ENCODE assay signal across 23 cellular contexts in the genomic region with DNA sequence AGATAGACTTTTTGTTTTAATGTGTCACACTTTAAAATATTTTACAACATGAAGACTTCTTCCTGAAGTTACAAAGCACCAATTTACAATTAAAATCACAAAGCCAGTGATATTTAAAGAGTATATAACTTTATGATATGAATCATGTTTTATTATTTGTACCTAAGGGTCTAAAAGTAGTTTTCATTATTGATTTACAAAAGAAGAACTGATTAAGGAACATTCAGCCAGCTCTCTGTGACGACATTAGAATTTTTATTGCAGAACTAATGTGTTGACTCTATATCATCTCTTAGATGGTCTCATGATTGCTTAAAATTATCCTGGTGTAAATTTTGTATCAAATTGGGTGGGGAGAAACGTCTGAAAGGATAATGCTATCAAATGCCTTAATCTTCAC.
DNase-seq lines count a peak whose midpoint lies in the region; ATAC-seq, FAIRE-seq and TF ChIP-seq lines count a peak whose summit lies in the region.
"Had no signal": no experiment of that assay in that cellular context is flagged by ENCODE, and none has a peak within 500 bp of the region (broad histone marks: within the 10 kb centered on the region; RNA-seq: fewer than 3 reads in every experiment).

No MANE protein-coding gene starts in this region.

- H3K4me1 ChIP-seq in OCI-LY3 (ENCODE audit: low read length): peaks cover 47% of the 10 kb centered on the region
- H3K4me1 ChIP-seq in osteoblast (ENCODE audit: insufficient read depth, low read length): peaks cover 2% of the 10 kb centered on the region
- no peaks in the 10 kb centered on the region for H3K4me1 ChIP-seq in CD8-positive, alpha-beta memory T cell (ENCODE audit: insufficient read depth, low read length)
- H3K4me1 ChIP-seq: BLaER1 had no signal

- H3K27me3 ChIP-seq in OCI-LY3 (ENCODE audit: low read depth, low read length) (no peaks in the 10 kb centered on the region), osteoblast (ENCODE audit: insufficient read depth, low read length) (no peaks in the 10 kb centered on the region), brain microvascular endothelial cell (replicated peaks) (no peaks in the 10 kb centered on the region)
- H3K27me3 ChIP-seq in CD8-positive, alpha-beta memory T cell (ENCODE audit: insufficient read depth, low read length, poor library complexity, severe bottlenecking): no peaks in the 10 kb centered on the region
- H3K27me3 ChIP-seq: BLaER1 had no signal

- CTCF ChIA-PET in CD8-positive, alpha-beta memory T cell (lab: Charles Lee): no interaction called here

- no peaks in the 10 kb centered on the region for H3K27me3 Mint-ChIP-seq in CD8-positive, alpha-beta memory T cell
- H3K27me3 Mint-ChIP-seq: B cell; CD4-positive, CD25-positive, alpha-beta regulatory T cell had no signal

- FAIRE-seq in G401.6 (lab: Jason Lieb, UNC): peak; percentile 15
- FAIRE-seq: A204.1, D721Med, GM18507 had no signal

- intact Hi-C loops in left colon (cut with DNase I, micrococcal nuclease): no loop called here

- no peaks in the 10 kb centered on the region for H3K9me3 ChIP-seq in OCI-LY3 (ENCODE audit: insufficient read depth, low read length)
- H3K9me3 ChIP-seq in osteoblast (ENCODE audit: low read depth, low read length): no peaks in the 10 kb centered on the region
- H3K9me3 ChIP-seq in CD8-positive, alpha-beta memory T cell (ENCODE audit: low read length): no peaks in the 10 kb centered on the region
- H3K9me3 ChIP-seq: BLaER1 had no signal

- peaks cover 43% of the 10 kb centered on the region for H3K36me3 ChIP-seq in OCI-LY3 (replicated peaks; ENCODE audit: low read depth, low read length)
- H3K36me3 ChIP-seq in osteoblast (ENCODE audit: insufficient read depth, low read length): no peaks in the 10 kb centered on the region
- H3K36me3 ChIP-seq in CD8-positive, alpha-beta memory T cell (ENCODE audit: insufficient read depth, low read length): no peaks in the 10 kb centered on the region
- H3K36me3 ChIP-seq in brain microvascular endothelial cell (replicated peaks): peaks cover 3% of the 10 kb centered on the region

- H3K36me3 Mint-ChIP-seq in CD8-positive, alpha-beta memory T cell: peaks cover 23 to 29% (median 24%) of the 10 kb centered on the region in 3 donors

- peak overlapping the region; percentile 61 for H3K4me2 ChIP-seq in OCI-LY3 (ENCODE audit: low read length)
- no peak overlapping the region for H3K4me2 ChIP-seq in osteoblast (ENCODE audit: insufficient read depth, low read length)
- H3K4me2 ChIP-seq: BLaER1, GM23338 had no signal

- H3K4me1 Mint-ChIP-seq in CD8-positive, alpha-beta memory T cell: no peaks in the 10 kb centered on the region
- H3K4me1 Mint-ChIP-seq: B cell, GM23338, H9 had no signal

- H3K9me3 Mint-ChIP-seq in CD8-positive, alpha-beta memory T cell: no peaks in the 10 kb centered on the region
- H3K9me3 Mint-ChIP-seq: CD8-positive, alpha-beta T cell; GM23338; H9 had no signal

- TF ChIP-seq CTCF in OCI-LY3 (IDR thresholded peaks at IDR 0.05; ENCODE audit: low read depth, low read length) (no peak), osteoblast (IDR thresholded peaks at IDR 0.05; ENCODE audit: extremely low read depth, low read depth, low read length) (no peak), brain microvascular endothelial cell (IDR thresholded peaks at IDR 0.05; ENCODE audit: low read depth, low read length, missing control alignments) (no peak)

- no peak for DNase-seq in left colon
- DNase-seq in osteoblast (ENCODE audit: insufficient read length, low spot score, missing footprints): peak; percentile 36
- no peak for DNase-seq in CD8-positive, alpha-beta memory T cell
- no peak for DNase-seq in HUDEP-2 (lab: John Stamatoyannopoulos, UW; ENCODE audit: unreplicated experiment in 76 of 76)
- no peak for DNase-seq in brain microvascular endothelial cell
- DNase-seq: CD4-positive, CD25-positive, alpha-beta regulatory T cell; CD8-positive, alpha-beta T cell; DMS 273 treated with DMSO at 0.1 percent for 48 hours; DMS79; EL; GF-D8; H9 had no signal

- peak overlapping the region; percentile 21 for H3K4me3 ChIP-seq in OCI-LY3 (ENCODE audit: low read length)
- no peak overlapping the region for H3K4me3 ChIP-seq in osteoblast (ENCODE audit: insufficient read depth, low read length)
- H3K4me3 ChIP-seq in CD8-positive, alpha-beta memory T cell (ENCODE audit: low read length): no peak overlapping the region
- H3K4me3 ChIP-seq in brain microvascular endothelial cell (ENCODE audit: low read depth, low read length): no peak overlapping the region
- H3K4me3 ChIP-seq: BLaER1, GM23338 had no signal

- peaks cover 9% of the 10 kb centered on the region; the same call in 1 of the 2 replicates for H3K79me2 ChIP-seq in OCI-LY3 (ENCODE audit: low read length)
- peaks cover 2% of the 10 kb centered on the region for H3K79me2 ChIP-seq in osteoblast (ENCODE audit: insufficient read depth, low read length)

- POLR2A ChIA-PET in CD8-positive, alpha-beta memory T cell (lab: Charles Lee): no interaction called here

- ATAC-seq in left colon: peak; percentile 57
- ATAC-seq: CD8-positive, alpha-beta T cell; GM23338; HCT116 had no signal

- H3K27ac ChIP-seq in OCI-LY3 (ENCODE audit: low read length) (peak overlapping the region; percentile 86), osteoblast (ENCODE audit: low read depth, low read length) (no peak overlapping the region), brain microvascular endothelial cell (no peak overlapping the region)
- no peak overlapping the region for H3K27ac ChIP-seq in CD8-positive, alpha-beta memory T cell (ENCODE audit: low read depth, low read length)
- H3K27ac ChIP-seq: 22Rv1, BLaER1, C4-2B had no signal

- in situ Hi-C loops in brain microvascular endothelial cell (cut with HindIII; ENCODE audit: low pct_ligation_motif_present, low sequenced_read_pairs): no loop called here

- peaks cover 17% of the 10 kb centered on the region for H4K20me1 ChIP-seq in OCI-LY3 (ENCODE audit: insufficient read depth, low read length)
- no peaks in the 10 kb centered on the region for H4K20me1 ChIP-seq in osteoblast (ENCODE audit: insufficient read depth, low read length)
- H4K20me1 ChIP-seq: BLaER1 had no signal

- no peak overlapping the region for H2AFZ ChIP-seq in OCI-LY3 (ENCODE audit: low read depth, low read length)
- H2AFZ ChIP-seq in osteoblast (ENCODE audit: low read length): no peak overlapping the region
- H2AFZ ChIP-seq: GM23338 had no signal

- peak overlapping the region; percentile 24 for H3K9ac ChIP-seq in OCI-LY3 (ENCODE audit: low read length)
- H3K9ac ChIP-seq: BLaER1 had no signal

- no peak overlapping the region for H3K4me3 Mint-ChIP-seq in CD8-positive, alpha-beta memory T cell
- H3K4me3 Mint-ChIP-seq: B cell; CD4-positive, CD25-positive, alpha-beta regulatory T cell; CD8-positive, alpha-beta T cell; GM23338; H9 had no signal

- no peak overlapping the region for H3K27ac Mint-ChIP-seq in CD8-positive, alpha-beta memory T cell
- H3K27ac Mint-ChIP-seq: B cell; CD4-positive, CD25-positive, alpha-beta regulatory T cell; CD8-positive, alpha-beta T cell; GM23338; H9 had no signal
